ENCODE assay signal across 9 cellular contexts in genomic region chr1:110829955-110830553, GRCh38. TPM values are rescaled to one million over a fixed set of nuclear protein-coding genes. Genes with fewer than 3 reads are reported as not detected.
DNase-seq lines count a peak whose midpoint lies in the region; ATAC-seq lines count a peak whose summit lies in the region.
"Had no signal": no experiment of that assay in that cellular context is flagged by ENCODE, and none has a peak within 500 bp of the region (broad histone marks: within the 10 kb centered on the region; RNA-seq: fewer than 3 reads in every experiment).

No MANE protein-coding gene starts in this region.

- no peaks in the 10 kb centered on the region for H3K27me3 Mint-ChIP-seq in activated T-cell treated with anti-CD3 and anti-CD28 coated beads, Interleukin-2, amount 50 U/mL, for 72 hours (ENCODE audit: low read depth)

- H3K4me1 Mint-ChIP-seq in activated T-cell treated with anti-CD3 and anti-CD28 coated beads, Interleukin-2, amount 50 U/mL, for 72 hours (ENCODE audit: low read depth), result peaks cover 4% of the 10 kb centered on the region
- H3K4me1 Mint-ChIP-seq: brain had no signal

- H3K27ac Mint-ChIP-seq in activated T-cell treated with anti-CD3 and anti-CD28 coated beads, Interleukin-2, amount 50 U/mL, for 72 hours, result peak overlapping the region; percentile 12
- H3K27ac Mint-ChIP-seq: brain had no signal

- ATAC-seq in activated T-cell treated with anti-CD3 and anti-CD28 coated beads, Interleukin-2, amount 50 U/mL, for 72 hours (replicated peaks in 1 of 2), result peak; percentile 58 to 60
- ATAC-seq in GM21360 (IDR thresholded peaks at IDR 0.05; ENCODE audit: unreplicated experiment), result no peak

- no peak overlapping the region for H3K4me3 Mint-ChIP-seq in activated T-cell treated with anti-CD3 and anti-CD28 coated beads, Interleukin-2, amount 50 U/mL, for 72 hours
- H3K4me3 Mint-ChIP-seq: brain had no signal

- DNase-seq in NCI-H1436 (lab: John Stamatoyannopoulos, UW), result peak; percentile 5
- DNase-seq in NCI-H1436 treated with DMSO at 0.1 percent for 48 hours (lab: John Stamatoyannopoulos, UW), result no peak
- DNase-seq in H4 (ENCODE audit: low spot score), result peak; percentile 11
- peak; percentile 71 for DNase-seq in NCI-H2196 (lab: John Stamatoyannopoulos, UW; ENCODE audit: unreplicated experiment)
- DNase-seq in activated T-cell treated with anti-CD3 and anti-CD28 coated beads, Interleukin-2, amount 50 U/mL, for 72 hours, result peak; percentile 19 to 25
- peak; percentile 5 for DNase-seq in inferior parietal cortex (ENCODE audit: extremely low spot score)
- no peak for DNase-seq in midbrain (lab: John Stamatoyannopoulos, UW)

- H3K9me3 Mint-ChIP-seq in activated T-cell treated with anti-CD3 and anti-CD28 coated beads, Interleukin-2, amount 50 U/mL, for 72 hours, result peaks cover 3 to 4% of the 10 kb centered on the region in 2 donors
- H3K9me3 Mint-ChIP-seq: brain had no signal

- H3K36me3 Mint-ChIP-seq in activated T-cell treated with anti-CD3 and anti-CD28 coated beads, Interleukin-2, amount 50 U/mL, for 72 hours (ENCODE audit: insufficient read depth in 2 of 2), result peaks cover 0 to 7% of the 10 kb centered on the region in 2 donors
- H3K36me3 Mint-ChIP-seq: brain had no signal

RNA-seq across cellular contexts. Expression of gene CD53, which starts 42.9 kb away (rescaled TPM):
- total RNA-seq in H4 (2014; rRNA removed; shearing (Covaris generic)), result 0.08 and 0.35 TPM in 2 replicates
- 100 to 1,000 TPM; 170 to 249 TPM for total RNA-seq in activated T-cell treated with anti-CD3 and anti-CD28 coated beads, Interleukin-2, amount 50 U/mL, for 72 hours

Comparison
In these comparisons a context has a peak if more than half of its experiments do, and no peak if none do; other contexts are left out.
1. DNase-seq: peak in NCI-H1436 (single experiment), H4 (single experiment), NCI-H2196 (single experiment), activated T-cell treated with anti-CD3 and anti-CD28 coated beads, Interleukin-2, amount 50 U/mL, for 72 hours (2 of 2) and inferior parietal cortex (single experiment); none in NCI-H1436 treated with DMSO at 0.1 percent for 48 hours (single experiment) and midbrain (single experiment).
2. RNA of gene CD53, which starts 42.9 kb away (total RNA-seq): 170 to 249 TPM in activated T-cell treated with anti-CD3 and anti-CD28 coated beads, Interleukin-2, amount 50 U/mL, for 72 hours; 0.08 to 0.35 TPM in H4; every median in the first group is over 100 times any median in the second.